Comparison of ENCODE assay signal across 9 cellular contexts in the genomic region with DNA sequence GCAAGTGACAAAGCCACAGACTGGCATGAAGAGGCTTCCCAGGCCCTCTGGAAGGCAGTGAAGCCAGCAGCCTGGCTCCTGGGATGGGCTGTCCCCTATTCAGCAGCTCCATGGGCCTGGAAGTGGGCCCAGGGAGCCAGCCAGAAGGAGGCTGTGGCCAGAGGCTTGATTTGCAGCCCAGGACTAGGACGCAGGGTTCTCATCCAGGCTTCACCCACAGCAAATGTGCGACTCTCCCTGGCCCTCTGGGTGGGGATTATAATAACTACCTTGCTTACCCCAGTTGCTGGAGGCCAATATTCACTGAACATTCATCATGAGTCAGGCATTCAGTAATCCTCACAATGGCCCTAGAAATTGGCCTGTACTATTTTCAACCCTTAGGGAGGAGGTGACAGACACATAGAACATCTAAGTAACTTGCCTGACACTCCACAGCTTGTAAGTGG. TPM values are rescaled to one million over a fixed set of nuclear protein-coding genes. Genes with fewer than 3 reads are reported as not detected.
DNase-seq lines count a peak whose midpoint lies in the region; ATAC-seq and TF ChIP-seq lines count a peak whose summit lies in the region.
"Had no signal": no experiment of that assay in that cellular context is flagged by ENCODE, and none has a peak within 500 bp of the region (broad histone marks: within the 10 kb centered on the region; RNA-seq: fewer than 3 reads in every experiment).

No MANE protein-coding gene starts in this region.

- WGBS in esophagus muscularis mucosa = 92% methylated on average over 2 of the region's 2 CpGs

- no peak overlapping the region for H3K9ac ChIP-seq in HUES6 (ENCODE audit: low read length)

- no peak overlapping the region for H3K4me3 Mint-ChIP-seq in CD4-positive, alpha-beta T cell

- H3K4me3 ChIP-seq in HUES6 (ENCODE audit: low read depth, low read length) (no peak overlapping the region), brain microvascular endothelial cell (ENCODE audit: low read depth, low read length) (no peak overlapping the region), mucosa of descending colon (no peak overlapping the region), esophagus muscularis mucosa (no peak overlapping the region)

- no peak for TF ChIP-seq POLR2A in esophagus muscularis mucosa (IDR thresholded peaks at IDR 0.05; ENCODE audit: low read depth)

- CTCF ChIA-PET in CD4-positive, alpha-beta T cell (lab: Charles Lee) = no interaction called here

- H3K27ac ChIP-seq in CD4-positive, alpha-beta T cell (ENCODE audit: low read depth, low read length) = no peak overlapping the region
- peak overlapping the region; percentile 15; the same call in 1 of the 2 replicates for H3K27ac ChIP-seq in HUES6 (ENCODE audit: low read depth, low read length)
- peak overlapping the region; percentile 87 for H3K27ac ChIP-seq in brain microvascular endothelial cell
- H3K27ac ChIP-seq in esophagus muscularis mucosa (replicated peaks in 1 of 4) = no peak overlapping the region

- H3K4me1 Mint-ChIP-seq in CD4-positive, alpha-beta T cell (ENCODE audit: low read depth) = peaks cover 16% of the 10 kb centered on the region

- H3K36me3 ChIP-seq in HUES6 (ENCODE audit: control insufficient read depth, insufficient read depth, low read length) (no peaks in the 10 kb centered on the region), brain microvascular endothelial cell (replicated peaks) (no peaks in the 10 kb centered on the region), mucosa of descending colon (ENCODE audit: low read depth) (no peaks in the 10 kb centered on the region), esophagus muscularis mucosa (peaks cover 0 to 22% (median 4%) of the 10 kb centered on the region in 4 donors)

- DNase-seq in CD4-positive, alpha-beta T cell = no peak
- peak; percentile 60 for DNase-seq in brain microvascular endothelial cell
- no peak for DNase-seq in mucosa of descending colon
- no peak for DNase-seq in HuH-7.5 (ENCODE audit: low spot score)
- no peak for DNase-seq in stimulated activated naive CD4-positive, alpha-beta T cell treated with Interleukin-2 at 50 U/mL for 16 hours (lab: John Stamatoyannopoulos, UW)
- DNase-seq in esophagus muscularis mucosa (ENCODE audit: extremely low spot score) = no peak
- no peak for DNase-seq in NCI-H345 treated with DMSO at 0.1 percent for 48 hours (lab: John Stamatoyannopoulos, UW; ENCODE audit: unreplicated experiment)
- DNase-seq: NCI-H1694 had no signal

- POLR2A ChIA-PET in CD4-positive, alpha-beta T cell (lab: Charles Lee) = no interaction called here

- H3K9me3 ChIP-seq in CD4-positive, alpha-beta T cell (ENCODE audit: control insufficient read depth, low read length) = no peaks in the 10 kb centered on the region
- H3K9me3 ChIP-seq in HUES6 (ENCODE audit: control insufficient read depth, insufficient read depth, low read depth, low read length) = no peaks in the 10 kb centered on the region
- no peaks in the 10 kb centered on the region for H3K9me3 ChIP-seq in mucosa of descending colon
- H3K9me3 ChIP-seq in esophagus muscularis mucosa = no peaks in the 10 kb centered on the region

- no peaks in the 10 kb centered on the region for H3K9me3 Mint-ChIP-seq in CD4-positive, alpha-beta T cell

- no peak for TF ChIP-seq CTCF in CD4-positive, alpha-beta T cell (IDR thresholded peaks at IDR 0.05)
- no peak for TF ChIP-seq CTCF in brain microvascular endothelial cell (IDR thresholded peaks at IDR 0.05; ENCODE audit: low read depth, low read length, missing control alignments)
- TF ChIP-seq CTCF in mucosa of descending colon (IDR thresholded peaks at IDR 0.05) = no peak
- no peak for TF ChIP-seq CTCF in esophagus muscularis mucosa (IDR thresholded peaks at IDR 0.05)

- ATAC-seq in CD4-positive, alpha-beta T cell (ENCODE audit: poor library complexity) = no peak
- peak; percentile 32 for ATAC-seq in mucosa of descending colon

- TF ChIP-seq EP300 in esophagus muscularis mucosa (IDR thresholded peaks at IDR 0.05) = no peak

- no peaks in the 10 kb centered on the region for H3K36me3 Mint-ChIP-seq in CD4-positive, alpha-beta T cell (ENCODE audit: low read depth)

- H3K27me3 ChIP-seq in CD4-positive, alpha-beta T cell (ENCODE audit: control insufficient read depth, insufficient read depth, low read length) = no peaks in the 10 kb centered on the region
- no peaks in the 10 kb centered on the region for H3K27me3 ChIP-seq in HUES6 (ENCODE audit: control insufficient read depth, insufficient read depth, low read length)
- no peaks in the 10 kb centered on the region for H3K27me3 ChIP-seq in brain microvascular endothelial cell (replicated peaks)
- no peaks in the 10 kb centered on the region for H3K27me3 ChIP-seq in esophagus muscularis mucosa

- peak overlapping the region; percentile 79 for H3K27ac Mint-ChIP-seq in CD4-positive, alpha-beta T cell

- in situ Hi-C loops in brain microvascular endothelial cell (cut with HindIII; ENCODE audit: low pct_ligation_motif_present, low sequenced_read_pairs) = no loop called here

- H3K4me1 ChIP-seq in HUES6 (ENCODE audit: control insufficient read depth, insufficient read depth, low read length) (peaks cover 37% of the 10 kb centered on the region), mucosa of descending colon (ENCODE audit: low read depth) (peaks cover 7% of the 10 kb centered on the region), esophagus muscularis mucosa (peaks cover 2 to 8% (median 6%) of the 10 kb centered on the region in 4 donors)

- H3K27me3 Mint-ChIP-seq in CD4-positive, alpha-beta T cell = no peaks in the 10 kb centered on the region

- intact Hi-C loops in CD4-positive, alpha-beta T cell (cut with DNase I, micrococcal nuclease) = no loop called here
- intact Hi-C loops in mucosa of descending colon (cut with DNase I, micrococcal nuclease) (no loop called here), esophagus muscularis mucosa (cut with DNase I) (no loop called here)

RNA-seq across cellular contexts. Expression of a gene that starts 24.6 kb away (rescaled TPM):
- 100 to 1,000 TPM; 120 to 126 TPM for total RNA-seq in CD4-positive, alpha-beta T cell
- total RNA-seq in mucosa of descending colon = 100 to 1,000 TPM; 131 to 154 (median 142) TPM
- total RNA-seq in esophagus muscularis mucosa = 100 to 1,000 TPM; 262 to 412 (median 301) TPM

RNA-seq across cellular contexts. Expression of a gene that starts 45.1 kb away (rescaled TPM):
- total RNA-seq in CD4-positive, alpha-beta T cell = 10 to 100 TPM; 13.5 to 13.9 TPM
- total RNA-seq in mucosa of descending colon (10 to 100 TPM; 12.6 to 32.1 (median 28.7) TPM), esophagus muscularis mucosa (1 to 10 TPM; 4.6 to 8.3 (median 6.3) TPM)

Comparison
In these comparisons a context has a peak if more than half of its experiments do, and no peak if none do; other contexts are left out.
1. H3K27ac ChIP-seq: peak in HUES6 (single experiment) and brain microvascular endothelial cell (single experiment); none in CD4-positive, alpha-beta T cell (single experiment) and esophagus muscularis mucosa (0 of 4).